In genomic region chr10:73956476-73957338, GRCh38 we compare ENCODE assay signal across 1 cellular context.
TF ChIP-seq lines count a peak whose summit lies in the region.

No MANE protein-coding gene starts in this region.

TF ChIP-seq in H1, 55 proteins besides CTCF, POLR2A, EP300 and RAD21 (continued from another document):
- TF ChIP-seq CHD7 (IDR thresholded peaks at IDR 0.05; ENCODE audit: insufficient replicate concordance, low read length): no peak
- no peak for TF ChIP-seq CTBP2 (IDR thresholded peaks at IDR 0.05; ENCODE audit: borderline replicate concordance, insufficient read depth, insufficient read length, low read length)
- TF ChIP-seq BCL11A (IDR thresholded peaks at IDR 0.05; ENCODE audit: low read depth in 2 of 2, low read length in 2 of 2): no peak
- TF ChIP-seq CHD2 (IDR thresholded peaks at IDR 0.05; ENCODE audit: low read length): no peak
- no peak for TF ChIP-seq CHD1 (IDR thresholded peaks at IDR 0.05; ENCODE audit: low read depth, low read length)
- no peak for TF ChIP-seq TAF7 (optimal IDR thresholded peaks at IDR 0.05; ENCODE audit: borderline replicate concordance, low read depth, low read length)
- no peak for TF ChIP-seq ZNF274 (IDR thresholded peaks at IDR 0.05; ENCODE audit: borderline replicate concordance, extremely low read depth, low read length)
